Comparison of ENCODE assay signal across 16 cellular contexts in genomic region chr22:27220349-27220748, GRCh38.
A peak's percentile ranks its signal among the peaks of the same experiment; 100 is the strongest.
DNase-seq lines count a peak whose midpoint lies in the region; ATAC-seq and TF ChIP-seq lines count a peak whose summit lies in the region.
"Had no signal": no experiment of that assay in that cellular context is flagged by ENCODE, and none has a peak within 500 bp of the region (broad histone marks: within the 10 kb centered on the region; RNA-seq: fewer than 3 reads in every experiment).

No MANE protein-coding gene starts in this region.

- H3K27me3 Mint-ChIP-seq in mesothelial cell of epicardium (ENCODE audit: low read depth) = peaks cover 26% of the 10 kb centered on the region

- H2AFZ ChIP-seq in mammary epithelial cell (ENCODE audit: low read depth, low read length) = no peak overlapping the region

- no peaks in the 10 kb centered on the region for H3K36me3 ChIP-seq in mammary epithelial cell (ENCODE audit: insufficient read depth, low read length)
- H3K36me3 ChIP-seq in subcutaneous abdominal adipose tissue (ENCODE audit: control insufficient read depth in 5 of 5, insufficient read depth in 5 of 5, low read length in 5 of 5) = no peaks in the 10 kb centered on the region
- H3K36me3 ChIP-seq: adrenal gland, thoracic aorta had no signal

- H3K27ac ChIP-seq in mammary epithelial cell (ENCODE audit: insufficient read depth, low read depth, low read length) (no peak overlapping the region), subcutaneous abdominal adipose tissue (ENCODE audit: low read depth, low read length) (peak overlapping the region; percentile 73)
- H3K27ac ChIP-seq: adrenal gland, SK-N-MC, thoracic aorta had no signal

- no TSS peak for BruUV-seq in mammary epithelial cell (replicated peaks; lab: Mats Ljungman, UMichigan)

- TF ChIP-seq CTCF in mammary epithelial cell (conservative IDR thresholded peaks at IDR 0.05 in 1 of 2, IDR thresholded peaks at IDR 0.05 in 1 of 2; ENCODE audit: extremely low read depth in 1 of 2, insufficient read depth in 1 of 2, low read depth in 1 of 2, low read length in 2 of 2) = no peak
- TF ChIP-seq CTCF in mesothelial cell of epicardium (IDR thresholded peaks at IDR 0.05; ENCODE audit: unreplicated experiment) = no peak

- dilution Hi-C loops in mammary epithelial cell (cut with HindIII; ENCODE audit: low sequenced_read_pairs) = no loop called here

- H3K79me2 ChIP-seq in mammary epithelial cell (ENCODE audit: insufficient read depth, low read length) = no peaks in the 10 kb centered on the region

- H3K4me3 ChIP-seq in mammary epithelial cell (replicated peaks in 1 of 3; ENCODE audit: insufficient read depth in 1 of 3, low read depth in 2 of 3, low read length in 3 of 3) = no peak overlapping the region
- no peak overlapping the region for H3K4me3 ChIP-seq in subcutaneous abdominal adipose tissue (ENCODE audit: low read depth in 1 of 5, low read length in 5 of 5)
- H3K4me3 ChIP-seq: adrenal gland, SK-N-MC, thoracic aorta had no signal

- ATAC-seq in HG02981 (IDR thresholded peaks at IDR 0.05; ENCODE audit: unreplicated experiment) = no peak
- no peak for ATAC-seq in GM19023 (IDR thresholded peaks at IDR 0.05; ENCODE audit: unreplicated experiment)
- ATAC-seq: WTC11 had no signal

- WGBS in mammary epithelial cell (ENCODE audit: low coverage, missing lambda C conversion rate) = 2% methylated on average over 5 of the region's 5 CpGs

- in situ Hi-C loops in mammary epithelial cell (cut with MboI; ENCODE audit: low sequenced_read_pairs in 2 of 2) = no loop called here

- no peaks in the 10 kb centered on the region for H3K36me3 Mint-ChIP-seq in mesothelial cell of epicardium
- H3K36me3 Mint-ChIP-seq: WTC11 had no signal

- H3K27ac Mint-ChIP-seq in mesothelial cell of epicardium = no peak overlapping the region
- H3K27ac Mint-ChIP-seq: WTC11 had no signal

- H3K9me3 Mint-ChIP-seq in mesothelial cell of epicardium = no peaks in the 10 kb centered on the region
- H3K9me3 Mint-ChIP-seq: WTC11 had no signal

- H3K27me3 ChIP-seq in mammary epithelial cell (ENCODE audit: insufficient read depth, low read length) (no peaks in the 10 kb centered on the region), subcutaneous abdominal adipose tissue (ENCODE audit: control insufficient read depth in 5 of 5, insufficient read depth in 4 of 5, low read length in 5 of 5) (no peaks in the 10 kb centered on the region)
- H3K27me3 ChIP-seq: adrenal gland had no signal

- H4K20me1 ChIP-seq in mammary epithelial cell (ENCODE audit: insufficient read depth, low read length) = no peaks in the 10 kb centered on the region

- intact Hi-C loops in mammary epithelial cell (cut with micrococcal nuclease) = no loop called here

- H3K9ac ChIP-seq in mammary epithelial cell (ENCODE audit: insufficient read depth, low read length) = no peak overlapping the region
- H3K9ac ChIP-seq in subcutaneous abdominal adipose tissue (ENCODE audit: low read length in 5 of 5) = no peak overlapping the region

- CTCF ChIA-PET in mammary epithelial cell (lab: Charles Lee; ENCODE audit: low non-redundant PET) = no interaction called here

- H3K4me3 Mint-ChIP-seq in mesothelial cell of epicardium = no peak overlapping the region
- H3K4me3 Mint-ChIP-seq: WTC11 had no signal

- no peak overlapping the region for H3K4me2 ChIP-seq in mammary epithelial cell (ENCODE audit: insufficient read depth, low read depth, low read length)

- peaks cover 22% of the 10 kb centered on the region for H3K4me1 Mint-ChIP-seq in mesothelial cell of epicardium

- H3K4me1 ChIP-seq in mammary epithelial cell (ENCODE audit: insufficient read depth, low read length) (no peaks in the 10 kb centered on the region), subcutaneous abdominal adipose tissue (ENCODE audit: control insufficient read depth in 5 of 5, insufficient read depth in 5 of 5, low read length in 5 of 5) (peaks cover 4 to 51% (median 39%) of the 10 kb centered on the region in 5 donors)
- H3K4me1 ChIP-seq: adrenal gland had no signal

- H3K9me3 ChIP-seq in mammary epithelial cell (replicated peaks; ENCODE audit: insufficient read depth, low read length) (peaks cover 2% of the 10 kb centered on the region), subcutaneous abdominal adipose tissue (ENCODE audit: control insufficient read depth in 5 of 5, low read length in 5 of 5) (peaks cover 0 to 7% (median 7%) of the 10 kb centered on the region in 5 donors)
- H3K9me3 ChIP-seq: adrenal gland, thoracic aorta had no signal

- peak; percentile 5 for DNase-seq in HCEC 1CT
- DNase-seq in mammary epithelial cell = peak; percentile 81
- peak; percentile 25 for DNase-seq in inferior parietal cortex (ENCODE audit: extremely low spot score)
- no peak for DNase-seq in mesothelial cell of epicardium (ENCODE audit: low spot score in 2 of 2, unreplicated experiment in 2 of 2)
- no peak for DNase-seq in activated naive CD4-positive, alpha-beta T cell treated with Interleukin-2 at 50 U/mL for 16 hours
- DNase-seq: activated T-cell treated with anti-CD3 and anti-CD28 coated beads for 4 hours; adrenal gland; effector memory CD4-positive, alpha-beta T cell; H7; NCI-H1105 had no signal

Comparison
In these comparisons a context has a peak if more than half of its experiments do, and no peak if none do; other contexts are left out.
1. DNase-seq: peak in HCEC 1CT (single experiment), mammary epithelial cell (single experiment) and inferior parietal cortex (single experiment); none in mesothelial cell of epicardium (0 of 2) and activated naive CD4-positive, alpha-beta T cell treated with Interleukin-2 at 50 U/mL for 16 hours (single experiment).